27 cellular contexts compared by ENCODE assay signal in the genomic region with DNA sequence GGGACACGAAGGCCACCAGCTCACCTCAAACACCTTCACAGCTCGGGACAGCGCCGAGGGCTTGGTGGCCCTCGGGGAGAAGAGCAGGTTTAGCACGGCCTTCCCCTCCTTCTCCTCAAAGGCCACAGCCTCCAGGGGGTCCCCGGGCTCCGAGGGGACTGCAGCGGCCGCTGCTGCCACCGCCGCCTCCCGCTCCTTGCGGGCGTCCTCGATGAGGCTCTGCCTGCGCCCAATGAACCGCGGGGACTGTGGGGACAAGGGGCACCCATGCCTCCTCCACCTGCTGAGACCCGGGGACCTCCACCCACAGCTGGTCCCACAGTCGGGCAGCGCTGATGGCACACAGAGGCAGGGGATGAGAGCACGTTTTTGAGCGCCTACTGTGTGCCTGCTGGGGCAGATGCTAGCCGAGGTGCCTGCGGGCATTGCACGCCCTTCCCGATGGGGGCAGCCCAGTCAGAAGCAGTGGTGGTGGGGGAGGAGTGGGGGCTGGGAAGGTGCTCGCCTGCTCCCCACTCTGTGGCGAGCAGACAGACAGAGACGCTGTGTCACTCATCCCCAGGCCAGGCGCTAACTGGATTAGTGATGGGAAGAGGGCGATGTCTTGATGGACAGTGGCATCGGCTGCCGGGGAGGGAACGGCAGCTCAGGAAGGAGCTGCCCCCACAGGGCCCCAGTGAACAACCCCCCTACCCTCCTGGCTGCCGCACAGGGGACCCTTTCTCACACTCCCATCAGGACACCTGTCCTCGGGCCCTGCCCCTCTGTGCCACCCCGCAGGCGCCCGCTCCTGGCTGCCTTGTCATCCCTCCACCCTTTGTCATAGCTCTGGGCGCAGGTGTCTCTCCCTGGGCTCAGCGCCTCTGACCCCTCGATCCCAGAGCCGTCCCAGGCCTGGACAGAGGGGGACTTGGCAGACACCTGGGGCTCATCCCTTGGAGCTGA. TPM values are rescaled to one million over a fixed set of nuclear protein-coding genes. Genes with fewer than 3 reads are reported as not detected.
"Had no signal": no experiment of that assay in that cellular context is flagged by ENCODE, and none has a peak within 500 bp of the region (broad histone marks: within the 10 kb centered on the region; RNA-seq: fewer than 3 reads in every experiment).

No MANE protein-coding gene starts in this region.

- ATAC-seq: heart right ventricle; left lobe of liver; mucosa of descending colon; naive thymus-derived CD8-positive, alpha-beta T cell had no signal

- H3K4me3 ChIP-seq: heart right ventricle, mucosa of descending colon, sigmoid colon, stomach, thoracic aorta, transverse colon had no signal

- H3K27ac ChIP-seq: heart right ventricle, sigmoid colon, stomach, thoracic aorta, transverse colon had no signal

- FAIRE-seq: endometrium, frontal cortex, islet of Langerhans, small intestine had no signal

- H3K9me3 ChIP-seq: heart right ventricle, mucosa of descending colon, sigmoid colon, stomach, thoracic aorta, transverse colon had no signal

- H3K36me3 ChIP-seq: heart right ventricle, sigmoid colon, stomach, thoracic aorta, transverse colon had no signal

- DNase-seq: effector memory CD4-positive, alpha-beta T cell; heart right ventricle; hypothalamus; kidney glomerular epithelial cell; mucosa of descending colon; naive thymus-derived CD8-positive, alpha-beta T cell; posterior cingulate gyrus; sigmoid colon; small intestine; stimulated activated CD4-positive, alpha-beta T cell treated with anti-CD3 and anti-CD28 coated beads, Interleukin-12 subunit alpha, Interleukin-12 subunit beta, amount 100 ng/mL, for 4 hours; stimulated activated naive CD4-positive, alpha-beta T cell; stomach; substantia nigra; transverse colon had no signal

RNA-seq across cellular contexts. Expression of gene TH, which starts 1.7 kb away (rescaled TPM):
- total RNA-seq: heart right ventricle; left lobe of liver; naive thymus-derived CD8-positive, alpha-beta T cell; pulmonary artery endothelial cell; sigmoid colon; stomach; thoracic aorta; transverse colon had no signal
- polyA plus RNA-seq: fibroblast of lung; naive thymus-derived CD8-positive, alpha-beta T cell had no signal

RNA-seq across cellular contexts. Expression of gene INS, which starts 8.9 kb away (rescaled TPM):
- total RNA-seq: esophagus mucosa; fibroblast of lung; frontal cortex; glomerular endothelial cell; left lobe of liver; lower leg skin; mucosa of descending colon; naive thymus-derived CD8-positive, alpha-beta T cell; osteocyte; pulmonary artery endothelial cell; sigmoid colon; stomach; thoracic aorta; transverse colon; ureter had no signal
- polyA plus RNA-seq: fibroblast of lung; naive thymus-derived CD8-positive, alpha-beta T cell; neural cell had no signal

RNA-seq across cellular contexts. Expression of gene IGF2, which starts 30.7 kb away (rescaled TPM):
- total RNA-seq: naive thymus-derived CD8-positive, alpha-beta T cell had no signal
- polyA plus RNA-seq: naive thymus-derived CD8-positive, alpha-beta T cell; neural cell had no signal
